17 cellular contexts compared by ENCODE assay signal in genomic region chr1:164682570-164682969, GRCh38.
A peak's percentile ranks its signal among the peaks of the same experiment; 100 is the strongest.
DNase-seq lines count a peak whose midpoint lies in the region; ATAC-seq, FAIRE-seq and TF ChIP-seq lines count a peak whose summit lies in the region.
"Had no signal": no experiment of that assay in that cellular context is flagged by ENCODE, and none has a peak within 500 bp of the region (broad histone marks: within the 10 kb centered on the region; RNA-seq: fewer than 3 reads in every experiment).

No MANE protein-coding gene starts in this region.

- no peaks in the 10 kb centered on the region for H3K9me3 ChIP-seq in keratinocyte (ENCODE audit: control insufficient read depth, low read depth, low read length)
- no peaks in the 10 kb centered on the region for H3K9me3 ChIP-seq in transverse colon
- H3K9me3 ChIP-seq: BLaER1 treated with 17β-estradiol and CSF1 and Interleukin-3, amounts not matched to agents 10 nM and 100 nM had no signal

- in situ Hi-C loops in transverse colon (cut with MboI; ENCODE audit: low pct_ligation_motif_present in 1 of 4, low pct_unique_long_range_greater_than_20kb in 1 of 4, low sequenced_read_pairs in 3 of 4): no loop called here

- intact Hi-C loops in transverse colon (cut with DNase I; ENCODE audit: low total_unique reads): no loop called here

- H3K9me2 ChIP-seq in GM23338 (ENCODE audit: insufficient read depth): no peaks in the 10 kb centered on the region

- H3K4me1 ChIP-seq in GM23338 (ENCODE audit: insufficient read depth) (no peaks in the 10 kb centered on the region), keratinocyte (ENCODE audit: control insufficient read depth, extremely low read depth, insufficient read depth, low read length) (peaks cover 19% of the 10 kb centered on the region), transverse colon (peaks cover 12 to 33% (median 22%) of the 10 kb centered on the region in 4 donors)

- peaks cover 17% of the 10 kb centered on the region for H3K36me3 Mint-ChIP-seq in GM23338 (ENCODE audit: low read depth)
- H3K36me3 Mint-ChIP-seq in nephron progenitor cell (ENCODE audit: low read depth): peaks cover 59% of the 10 kb centered on the region

- TF ChIP-seq POLR2A in transverse colon (IDR thresholded peaks at IDR 0.05): no peak

- no peak overlapping the region for H3K4me3 Mint-ChIP-seq in GM23338
- H3K4me3 Mint-ChIP-seq in nephron progenitor cell: no peak overlapping the region

- no peak for TF ChIP-seq EP300 in transverse colon (IDR thresholded peaks at IDR 0.05; ENCODE audit: low read depth)

- WGBS in transverse colon (ENCODE audit: low coverage in 1 of 2), 2 donors: 88 to 90% methylated on average over 6 of the region's 6 CpGs

- dilution Hi-C loops in keratinocyte (cut with MboI; ENCODE audit: extremely low pct_ligation_motif_present, low sequenced_read_pairs): no loop called here

- H3K79me2 ChIP-seq in GM23338 (replicated peaks; ENCODE audit: insufficient read depth) (peaks cover 69% of the 10 kb centered on the region), keratinocyte (ENCODE audit: control insufficient read depth, insufficient read depth, low read length) (no peaks in the 10 kb centered on the region)

- H3K36me3 ChIP-seq in GM23338 (ENCODE audit: insufficient read depth) (0 out of 2 replicates have a peak, but pooled peaks cover 3% of the 10 kb centered on the region), keratinocyte (ENCODE audit: control insufficient read depth in 2 of 2, extremely low read depth in 1 of 2, insufficient read depth in 2 of 2, low read length in 2 of 2) (no peaks in the 10 kb centered on the region), transverse colon (no peaks in the 10 kb centered on the region)
- H3K36me3 ChIP-seq: BLaER1 treated with 17β-estradiol and CSF1 and Interleukin-3, amounts not matched to agents 10 nM and 100 nM had no signal

- FAIRE-seq in keratinocyte (lab: Jason Lieb, UNC): peak; percentile 34
- FAIRE-seq: A204.1 had no signal

- H3K4me3 ChIP-seq in GM23338 (no peak overlapping the region), keratinocyte (ENCODE audit: control insufficient read depth in 2 of 3, extremely low read depth in 1 of 3, insufficient read depth in 2 of 3, low read depth in 1 of 3, low read length in 3 of 3) (no peak overlapping the region), transverse colon (no peak overlapping the region)
- H3K4me3 ChIP-seq: BLaER1 treated with 17β-estradiol and CSF1 and Interleukin-3, amounts not matched to agents 10 nM and 100 nM had no signal

- H3K9me3 Mint-ChIP-seq in GM23338 (no peaks in the 10 kb centered on the region; the same call in 2 of the 3 replicates), nephron progenitor cell (peaks cover 8% of the 10 kb centered on the region)

- H3K27ac ChIP-seq in GM23338 (ENCODE audit: low read depth) (no peak overlapping the region), keratinocyte (ENCODE audit: control insufficient read depth, insufficient read depth, low read length) (no peak overlapping the region), transverse colon (peak overlapping the region; percentile 4 to 14 (median 8))
- H3K27ac ChIP-seq: BLaER1 treated with 17β-estradiol and CSF1 and Interleukin-3, amounts not matched to agents 10 nM and 100 nM had no signal

- H3F3A ChIP-seq in GM23338 (replicated peaks; ENCODE audit: low read depth): 0 out of 2 replicates have a peak, but pooled peaks cover under 1% of the 10 kb centered on the region

- TF ChIP-seq CTCF in GM23338 (conservative IDR thresholded peaks at IDR 0.05; ENCODE audit: low read depth in 2 of 2) (no peak), keratinocyte (optimal IDR thresholded peaks at IDR 0.05 in 1 of 3, IDR thresholded peaks at IDR 0.05 in 1 of 3, conservative IDR thresholded peaks at IDR 0.05 in 1 of 3; ENCODE audit: extremely low read depth in 1 of 3, insufficient read depth in 2 of 3, low read length in 3 of 3) (no peak), nephron progenitor cell (IDR thresholded peaks at IDR 0.05) (no peak), transverse colon (IDR thresholded peaks at IDR 0.05) (no peak)

- H2AFZ ChIP-seq in GM23338 (no peak overlapping the region), keratinocyte (ENCODE audit: control insufficient read depth, low read length) (no peak overlapping the region)

- H3K4me1 Mint-ChIP-seq in GM23338 (peaks cover 27% of the 10 kb centered on the region), nephron progenitor cell (peaks cover 14% of the 10 kb centered on the region)

- H4K20me1 ChIP-seq in GM23338 (replicated peaks; ENCODE audit: insufficient read depth): peaks cover 9% of the 10 kb centered on the region
- no peaks in the 10 kb centered on the region for H4K20me1 ChIP-seq in keratinocyte (ENCODE audit: control insufficient read depth, extremely low read depth, insufficient read depth, low read length)
- H4K20me1 ChIP-seq: BLaER1 treated with 17β-estradiol and CSF1 and Interleukin-3, amounts not matched to agents 10 nM and 100 nM had no signal

- ATAC-seq in GM23338: no peak; the same call in 1 of the 3 replicates
- no peak for ATAC-seq in GM19455 (IDR thresholded peaks at IDR 0.05; ENCODE audit: unreplicated experiment)
- no peak for ATAC-seq in HG02973 (IDR thresholded peaks at IDR 0.05; ENCODE audit: unreplicated experiment)

- no peak overlapping the region for H3K4me2 ChIP-seq in GM23338
- H3K4me2 ChIP-seq in keratinocyte (ENCODE audit: control insufficient read depth, extremely low read depth, insufficient read depth, low read depth, low read length): peak overlapping the region; percentile 84
- H3K4me2 ChIP-seq: BLaER1 treated with 17β-estradiol and CSF1 and Interleukin-3, amounts not matched to agents 10 nM and 100 nM had no signal

- H3K27ac Mint-ChIP-seq in GM23338 (0 out of 2 replicates have a peak overlapping the region, but pooled peaks have one; percentile 31), nephron progenitor cell (peak overlapping the region; percentile 51)

- peaks cover 3% of the 10 kb centered on the region for H3K27me3 Mint-ChIP-seq in GM23338 (ENCODE audit: insufficient read depth, low read depth, poor library complexity)
- H3K27me3 Mint-ChIP-seq in nephron progenitor cell (ENCODE audit: low read depth, poor library complexity): no peaks in the 10 kb centered on the region

- no peaks in the 10 kb centered on the region for H3K27me3 ChIP-seq in GM23338 (ENCODE audit: insufficient read depth)
- H3K27me3 ChIP-seq in keratinocyte (ENCODE audit: control insufficient read depth, extremely low read depth, insufficient read depth, low read length): no peaks in the 10 kb centered on the region
- no peaks in the 10 kb centered on the region for H3K27me3 ChIP-seq in transverse colon
- H3K27me3 ChIP-seq: BLaER1 treated with 17β-estradiol and CSF1 and Interleukin-3, amounts not matched to agents 10 nM and 100 nM had no signal

- H3K9me1 ChIP-seq in keratinocyte (ENCODE audit: control insufficient read depth, extremely low read depth, insufficient read depth, low read length): no peaks in the 10 kb centered on the region

- H3K9ac ChIP-seq in keratinocyte (ENCODE audit: control insufficient read depth, extremely low read depth, insufficient read depth, low read length): no peak overlapping the region
- H3K9ac ChIP-seq: BLaER1 treated with 17β-estradiol and CSF1 and Interleukin-3, amounts not matched to agents 10 nM and 100 nM had no signal

- DNase-seq in GM23338 (ENCODE audit: low spot score): peak; percentile 12
- no peak for DNase-seq in keratinocyte (ENCODE audit: low read depth, low spot score)
- no peak for DNase-seq in nephron progenitor cell
- no peak for DNase-seq in transverse colon
- no peak for DNase-seq in stimulated activated CD4-positive, alpha-beta T cell treated with anti-CD3 and anti-CD28 coated beads, Interleukin-4, amount 100 ng/mL, for 4 hours
- DNase-seq: DMS 273 treated with DMSO at 0.1 percent for 48 hours, NCI-H1092, NCI-H146, NCI-H2081, NCI-H2227 treated with DMSO at 0.1 percent for 48 hours, NCI-H526 treated with DMSO at 0.1 percent for 48 hours, RPMI8226, SIG-M5 had no signal

TF ChIP-seq in GM23338, 12 proteins besides CTCF, POLR2A, EP300 and RAD21 (continues in another document):
- TF ChIP-seq NANOG (IDR thresholded peaks at IDR 0.05; ENCODE audit: borderline replicate concordance) (no peak), ZNF331 (CRISPR knock-in tag; IDR thresholded peaks at IDR 0.05; ENCODE audit: low read depth) (no peak), JUNB (IDR thresholded peaks at IDR 0.05; ENCODE audit: unreplicated experiment) (no peak), ETS1 (IDR thresholded peaks at IDR 0.05) (no peak), CREB1 (CRISPR knock-in tag; IDR thresholded peaks at IDR 0.05; ENCODE audit: low read depth) (no peak)
- TF ChIP-seq, protein P1, sequence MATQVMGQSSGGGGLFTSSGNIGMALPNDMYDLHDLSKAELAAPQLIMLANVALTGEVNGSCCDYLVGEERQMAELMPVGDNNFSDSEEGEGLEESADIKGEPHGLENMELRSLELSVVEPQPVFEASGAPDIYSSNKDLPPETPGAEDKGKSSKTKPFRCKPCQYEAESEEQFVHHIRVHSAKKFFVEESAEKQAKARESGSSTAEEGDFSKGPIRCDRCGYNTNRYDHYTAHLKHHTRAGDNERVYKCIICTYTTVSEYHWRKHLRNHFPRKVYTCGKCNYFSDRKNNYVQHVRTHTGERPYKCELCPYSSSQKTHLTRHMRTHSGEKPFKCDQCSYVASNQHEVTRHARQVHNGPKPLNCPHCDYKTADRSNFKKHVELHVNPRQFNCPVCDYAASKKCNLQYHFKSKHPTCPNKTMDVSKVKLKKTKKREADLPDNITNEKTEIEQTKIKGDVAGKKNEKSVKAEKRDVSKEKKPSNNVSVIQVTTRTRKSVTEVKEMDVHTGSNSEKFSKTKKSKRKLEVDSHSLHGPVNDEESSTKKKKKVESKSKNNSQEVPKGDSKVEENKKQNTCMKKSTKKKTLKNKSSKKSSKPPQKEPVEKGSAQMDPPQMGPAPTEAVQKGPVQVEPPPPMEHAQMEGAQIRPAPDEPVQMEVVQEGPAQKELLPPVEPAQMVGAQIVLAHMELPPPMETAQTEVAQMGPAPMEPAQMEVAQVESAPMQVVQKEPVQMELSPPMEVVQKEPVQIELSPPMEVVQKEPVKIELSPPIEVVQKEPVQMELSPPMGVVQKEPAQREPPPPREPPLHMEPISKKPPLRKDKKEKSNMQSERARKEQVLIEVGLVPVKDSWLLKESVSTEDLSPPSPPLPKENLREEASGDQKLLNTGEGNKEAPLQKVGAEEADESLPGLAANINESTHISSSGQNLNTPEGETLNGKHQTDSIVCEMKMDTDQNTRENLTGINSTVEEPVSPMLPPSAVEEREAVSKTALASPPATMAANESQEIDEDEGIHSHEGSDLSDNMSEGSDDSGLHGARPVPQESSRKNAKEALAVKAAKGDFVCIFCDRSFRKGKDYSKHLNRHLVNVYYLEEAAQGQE (IDR thresholded peaks at IDR 0.05; ENCODE audit: unreplicated experiment): no peak

Comparison
In these comparisons a context has a peak if more than half of its experiments do, and no peak if none do; other contexts are left out.
1. H3K27ac ChIP-seq: peak in transverse colon (4 of 4); none in GM23338 (single experiment) and keratinocyte (single experiment).